In the genomic region with DNA sequence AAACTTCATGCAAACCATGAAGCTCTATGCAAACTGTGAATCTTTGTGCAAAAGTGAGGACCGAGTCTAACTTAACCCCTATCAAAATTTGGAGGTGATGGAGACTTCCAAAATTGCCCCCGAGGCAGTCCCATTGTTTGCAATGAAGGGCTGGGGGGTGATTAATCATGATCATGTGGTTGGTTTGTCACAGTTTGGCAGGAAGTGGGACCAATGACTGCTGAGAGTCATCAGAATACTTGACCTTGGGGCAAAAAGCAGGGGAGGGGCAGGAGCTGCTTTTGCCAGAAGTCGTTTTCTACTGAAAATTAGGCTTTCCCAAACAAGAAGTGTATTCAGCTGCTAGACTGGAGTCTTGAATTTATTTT, we compare ENCODE assay signal across 1 cellular context.
TF ChIP-seq lines count a peak whose summit lies in the region.

No MANE protein-coding gene starts in this region.

TF ChIP-seq in H1, 55 proteins besides CTCF, POLR2A, EP300 and RAD21 (continued from another document):
- TF ChIP-seq, protein P1, sequence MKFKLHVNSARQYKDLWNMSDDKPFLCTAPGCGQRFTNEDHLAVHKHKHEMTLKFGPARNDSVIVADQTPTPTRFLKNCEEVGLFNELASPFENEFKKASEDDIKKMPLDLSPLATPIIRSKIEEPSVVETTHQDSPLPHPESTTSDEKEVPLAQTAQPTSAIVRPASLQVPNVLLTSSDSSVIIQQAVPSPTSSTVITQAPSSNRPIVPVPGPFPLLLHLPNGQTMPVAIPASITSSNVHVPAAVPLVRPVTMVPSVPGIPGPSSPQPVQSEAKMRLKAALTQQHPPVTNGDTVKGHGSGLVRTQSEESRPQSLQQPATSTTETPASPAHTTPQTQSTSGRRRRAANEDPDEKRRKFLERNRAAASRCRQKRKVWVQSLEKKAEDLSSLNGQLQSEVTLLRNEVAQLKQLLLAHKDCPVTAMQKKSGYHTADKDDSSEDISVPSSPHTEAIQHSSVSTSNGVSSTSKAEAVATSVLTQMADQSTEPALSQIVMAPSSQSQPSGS (IDR thresholded peaks at IDR 0.05; ENCODE audit: low read length), result no peak
- TF ChIP-seq POLR2AphosphoS5 (IDR thresholded peaks at IDR 0.05; ENCODE audit: low read depth, low read length), result no peak
- no peak for TF ChIP-seq ATF3 (IDR thresholded peaks at IDR 0.05; ENCODE audit: insufficient read depth, low read depth, low read length)
- no peak for TF ChIP-seq CTBP2 (IDR thresholded peaks at IDR 0.05; ENCODE audit: borderline replicate concordance, insufficient read depth, insufficient read length, low read length)
